ENCODE assay signal across 15 cellular contexts in genomic region chr10:97868134-97868685, GRCh38.
"Had no signal": no experiment of that assay in that cellular context is flagged by ENCODE, and none has a peak within 500 bp of the region (broad histone marks: within the 10 kb centered on the region; RNA-seq: fewer than 3 reads in every experiment).

No MANE protein-coding gene starts in this region.

- H3K9me3 Mint-ChIP-seq: activated T-cell treated with anti-CD3 and anti-CD28 coated beads, Interleukin-2, amount 50 U/mL, for 4 hours; brain; neural crest cell had no signal

- H3K27me3 ChIP-seq: thyroid gland had no signal

- H3K4me3 ChIP-seq: skin epidermis, thyroid gland had no signal

- H3K27me3 Mint-ChIP-seq: activated naive CD8-positive, alpha-beta T cell had no signal

- FAIRE-seq: urothelium cell line had no signal

- ATAC-seq: activated T-cell treated with anti-CD3 and anti-CD28 coated beads, Interleukin-2, amount 50 U/mL, for 4 hours had no signal

- H3K4me3 Mint-ChIP-seq: activated naive CD8-positive, alpha-beta T cell; activated T-cell treated with anti-CD3 and anti-CD28 coated beads, Interleukin-2, amount 50 U/mL, for 4 hours; brain; neural crest cell had no signal

- H3K4me1 Mint-ChIP-seq: neural crest cell had no signal

- H3K9me3 ChIP-seq: esophagus squamous epithelium, thyroid gland had no signal

- H3K27ac ChIP-seq: parathyroid adenoma, thyroid gland had no signal

- H3K9ac ChIP-seq: parathyroid adenoma had no signal

- DNase-seq: activated CD4-positive, alpha-beta T cell treated with anti-CD3 and anti-CD28 coated beads, Interleukin-2, amount 50 U/mL, for 4 hours; activated CD4-positive, CD25-positive, alpha-beta regulatory T cell treated with anti-CD3 and anti-CD28 coated beads, Interleukin-2, amount 50 U/mL, for 72 hours; activated gamma-delta T cell; activated T-cell treated with anti-CD3 and anti-CD28 coated beads, Interleukin-2, amount 50 U/mL, for 4 hours; esophagus squamous epithelium; foreskin fibroblast; left colon; retina; thyroid gland had no signal

- H3K36me3 ChIP-seq: esophagus squamous epithelium, thyroid gland had no signal

- H3K79me2 ChIP-seq: parathyroid adenoma had no signal

- H3K36me3 Mint-ChIP-seq: activated naive CD8-positive, alpha-beta T cell had no signal

- H3K27ac Mint-ChIP-seq: brain had no signal
